Comparison of ENCODE assay signal across 16 cellular contexts in genomic region chr1:232987046-232987445, GRCh38. TPM values are rescaled to one million over a fixed set of nuclear protein-coding genes. Genes with fewer than 3 reads are reported as not detected.
DNase-seq lines count a peak whose midpoint lies in the region; ATAC-seq and TF ChIP-seq lines count a peak whose summit lies in the region.
"Had no signal": no experiment of that assay in that cellular context is flagged by ENCODE, and none has a peak within 500 bp of the region (broad histone marks: within the 10 kb centered on the region; RNA-seq: fewer than 3 reads in every experiment).

No MANE protein-coding gene starts in this region.

- no peak for TF ChIP-seq POLR2A in sigmoid colon (IDR thresholded peaks at IDR 0.05)

- 92% methylated on average over 5 of the region's 5 CpGs for WGBS in mesenchymal stem cell
- 95 to 96% methylated on average over 5 of the region's 5 CpGs for WGBS in sigmoid colon, 2 donors

- peaks cover 10% of the 10 kb centered on the region for H3K79me1 ChIP-seq in mesenchymal stem cell (replicated peaks; ENCODE audit: low read length, poor library complexity, severe bottlenecking)

- H2BK12ac ChIP-seq in mesenchymal stem cell (ENCODE audit: low read length in 2 of 2) = no peak overlapping the region

- H3K4ac ChIP-seq in mesenchymal stem cell (ENCODE audit: low read depth in 1 of 2, low read length in 2 of 2) = no peak overlapping the region

- H2BK120ac ChIP-seq in mesenchymal stem cell (ENCODE audit: low read depth, low read length) = no peak overlapping the region

- intact Hi-C loops in sigmoid colon (cut with DNase I) = no loop called here
- intact Hi-C loops in sciatic nerve (cut with DNase I) = no loop called here

- H3K27ac ChIP-seq in mesenchymal stem cell (ENCODE audit: low read length, poor library complexity, severe bottlenecking) (no peak overlapping the region), sigmoid colon (no peak overlapping the region)
- H3K27ac ChIP-seq: GM23248 had no signal

- TF ChIP-seq EP300 in sigmoid colon (IDR thresholded peaks at IDR 0.05) = no peak

- peaks cover 12% of the 10 kb centered on the region for H3K36me3 Mint-ChIP-seq in activated CD8-positive, alpha-beta memory T cell treated with anti-CD3 and anti-CD28 coated beads, Interleukin-2, amount 10 ng/mL, durations not matched to agents 7 days and 5 days

- H3K18ac ChIP-seq in mesenchymal stem cell (ENCODE audit: low read depth in 1 of 2, low read length in 2 of 2) = no peak overlapping the region

- H3K4me2 ChIP-seq in mesenchymal stem cell (ENCODE audit: low read length, poor library complexity, severe bottlenecking) = no peak overlapping the region

- H3K14ac ChIP-seq in mesenchymal stem cell (ENCODE audit: low read length in 2 of 2) = no peak overlapping the region

- no peak overlapping the region for H2AFZ ChIP-seq in mesenchymal stem cell (ENCODE audit: low read depth, low read length)
- H2AFZ ChIP-seq: GM23248 had no signal

- no peak for ATAC-seq in activated CD8-positive, alpha-beta memory T cell treated with anti-CD3 and anti-CD28 coated beads, Interleukin-2, amount 10 ng/mL, durations not matched to agents 7 days and 5 days
- no peak for ATAC-seq in HG02610 (IDR thresholded peaks at IDR 0.05; ENCODE audit: unreplicated experiment)
- ATAC-seq in sciatic nerve = no peak
- ATAC-seq: HCT116 had no signal

- TF ChIP-seq CTCF in sigmoid colon (IDR thresholded peaks at IDR 0.05) = no peak

- no peak overlapping the region for H3K9ac ChIP-seq in mesenchymal stem cell (ENCODE audit: low read length)
- H3K9ac ChIP-seq: GM23248 had no signal

- H3K9me3 Mint-ChIP-seq in activated CD8-positive, alpha-beta memory T cell treated with anti-CD3 and anti-CD28 coated beads, Interleukin-2, amount 10 ng/mL, durations not matched to agents 7 days and 5 days (ENCODE audit: low read depth) = no peaks in the 10 kb centered on the region
- H3K9me3 Mint-ChIP-seq: CD4-positive, alpha-beta memory T cell had no signal

- no peak overlapping the region for H3K4me3 Mint-ChIP-seq in activated CD8-positive, alpha-beta memory T cell treated with anti-CD3 and anti-CD28 coated beads, Interleukin-2, amount 10 ng/mL, durations not matched to agents 7 days and 5 days
- H3K4me3 Mint-ChIP-seq: CD4-positive, alpha-beta memory T cell; H9 had no signal

- peak; percentile 23 for DNase-seq in activated CD8-positive, alpha-beta memory T cell treated with anti-CD3 and anti-CD28 coated beads, Interleukin-2, amount 10 ng/mL, durations not matched to agents 7 days and 5 days
- no peak for DNase-seq in activated CD8-positive, alpha-beta memory T cell treated with anti-CD3 and anti-CD28 coated beads, Interleukin-2, amount 50 U/mL, for 4 hours
- no peak for DNase-seq in mesenchymal stem cell
- DNase-seq in sigmoid colon = peak; percentile 52
- no peak for DNase-seq in sciatic nerve (ENCODE audit: low spot score)
- DNase-seq: C1 segment of cervical spinal cord; Calu3; CD4-positive, alpha-beta memory T cell; COR-L47; DMS53; DMS79 treated with DMSO at 0.1 percent for 48 hours; GF-D8; GM23248; H9 had no signal

- no peaks in the 10 kb centered on the region for H3K9me3 ChIP-seq in mesenchymal stem cell (ENCODE audit: control insufficient read depth, low read length)
- H3K9me3 ChIP-seq in sigmoid colon = no peaks in the 10 kb centered on the region

- H3K36me3 ChIP-seq in mesenchymal stem cell (ENCODE audit: control insufficient read depth in 1 of 2, insufficient read depth in 2 of 2, low read depth in 1 of 2, low read length in 2 of 2) (peaks cover 62 to 75% of the 10 kb centered on the region in 2 experiments), sigmoid colon (no peaks in the 10 kb centered on the region)

- H3K23ac ChIP-seq in mesenchymal stem cell (ENCODE audit: low read length in 2 of 2) = no peak overlapping the region

- CTCF ChIA-PET in activated CD8-positive, alpha-beta memory T cell treated with anti-CD3 and anti-CD28 coated beads, Interleukin-2, amount 10 ng/mL, durations not matched to agents 7 days and 5 days (lab: Charles Lee) = interaction anchor here (1.6 kb wide), 1 partner anchor 13 kb away, joined by 3 read pairs; no protein-coding TSS in a partner anchor

- peak overlapping the region; percentile 29 for H2AK5ac ChIP-seq in mesenchymal stem cell (ENCODE audit: low read length, severe bottlenecking)

- H3K27me3 ChIP-seq in mesenchymal stem cell (ENCODE audit: control insufficient read depth in 1 of 2, insufficient read depth in 1 of 2, low read length in 2 of 2) (no peaks in the 10 kb centered on the region), sigmoid colon (no peaks in the 10 kb centered on the region)

- peaks cover 12% of the 10 kb centered on the region for H3K4me1 Mint-ChIP-seq in activated CD8-positive, alpha-beta memory T cell treated with anti-CD3 and anti-CD28 coated beads, Interleukin-2, amount 10 ng/mL, durations not matched to agents 7 days and 5 days
- H3K4me1 Mint-ChIP-seq: CD4-positive, alpha-beta memory T cell; H9 had no signal

- H4K91ac ChIP-seq in mesenchymal stem cell (ENCODE audit: low read length) = no peak overlapping the region

- H3K4me1 ChIP-seq in mesenchymal stem cell (ENCODE audit: control insufficient read depth, insufficient read depth, low read depth, low read length) = peaks cover 14% of the 10 kb centered on the region
- H3K4me1 ChIP-seq in sigmoid colon = no peaks in the 10 kb centered on the region

- H3K27ac Mint-ChIP-seq in activated CD8-positive, alpha-beta memory T cell treated with anti-CD3 and anti-CD28 coated beads, Interleukin-2, amount 10 ng/mL, durations not matched to agents 7 days and 5 days = no peak overlapping the region
- H3K27ac Mint-ChIP-seq: H9 had no signal

- no peak overlapping the region for H2BK5ac ChIP-seq in mesenchymal stem cell (ENCODE audit: low read depth, low read length, poor library complexity, severe bottlenecking)

- H3K4me3 ChIP-seq in mesenchymal stem cell (ENCODE audit: insufficient read depth in 1 of 2, low read depth in 1 of 2, low read length in 2 of 2) (no peak overlapping the region), sigmoid colon (no peak overlapping the region)
- H3K4me3 ChIP-seq: GM23248 had no signal

- H3K27me3 Mint-ChIP-seq in activated CD8-positive, alpha-beta memory T cell treated with anti-CD3 and anti-CD28 coated beads, Interleukin-2, amount 10 ng/mL, durations not matched to agents 7 days and 5 days = no peaks in the 10 kb centered on the region
- H3K27me3 Mint-ChIP-seq: CD4-positive, alpha-beta memory T cell had no signal

- no peak overlapping the region for H2BK15ac ChIP-seq in mesenchymal stem cell (ENCODE audit: low read depth, poor library complexity, severe bottlenecking)

- no peak overlapping the region for H4K8ac ChIP-seq in mesenchymal stem cell (ENCODE audit: low read length)

RNA-seq across cellular contexts. Expression of gene NTPCR, which starts 36.6 kb away (rescaled TPM):
- 10 to 100 TPM; 27.2 to 27.5 TPM for total RNA-seq in activated CD8-positive, alpha-beta memory T cell treated with anti-CD3 and anti-CD28 coated beads, Interleukin-2, amount 10 ng/mL, durations not matched to agents 7 days and 5 days
- 33.9 TPM for polyA plus RNA-seq in mesenchymal stem cell (2013, experiment 1 of 2)
- 34.1 TPM for polyA plus RNA-seq in mesenchymal stem cell (2013, experiment 2 of 2)
- total RNA-seq in sigmoid colon = 10 to 100 TPM; 20.5 to 43.2 (median 27.1) TPM
- 100 to 1,000 TPM in 1 of 3 donors, 10 to 100 TPM in 2; 64.8 to 100 (median 74.5) TPM for polyA plus RNA-seq in sigmoid colon
- total RNA-seq in sciatic nerve = 31.8 TPM

Comparison
In these comparisons a context has a peak if more than half of its experiments do, and no peak if none do; other contexts are left out.
1. DNase-seq: peak in activated CD8-positive, alpha-beta memory T cell treated with anti-CD3 and anti-CD28 coated beads, Interleukin-2, amount 10 ng/mL, durations not matched to agents 7 days and 5 days (single experiment) and sigmoid colon (single experiment); none in activated CD8-positive, alpha-beta memory T cell treated with anti-CD3 and anti-CD28 coated beads, Interleukin-2, amount 50 U/mL, for 4 hours (single experiment), mesenchymal stem cell (single experiment) and sciatic nerve (single experiment).